ENCODE assay signal across 40 cellular contexts in genomic region chr7:155514296-155514695, GRCh38. TPM values are rescaled to one million over a fixed set of nuclear protein-coding genes. Genes with fewer than 3 reads are reported as not detected.
"Had no signal": no experiment of that assay in that cellular context is flagged by ENCODE, and none has a peak within 500 bp of the region (broad histone marks: within the 10 kb centered on the region; RNA-seq: fewer than 3 reads in every experiment).

No MANE protein-coding gene starts in this region.

- H3K36me3 ChIP-seq: MG63 had no signal

- H3K9me3 ChIP-seq: MG63 had no signal

- DNase-seq: Karpas-422, Kasumi-1, MG63, MM.1S, MV-4-11, NCI-H1048, NCI-H1092, NCI-H1092 treated with DMSO at 0.1 percent for 48 hours, NCI-H1105, NCI-H1105 treated with DMSO at 0.1 percent for 48 hours, NCI-H1417, NCI-H1417 treated with DMSO at 0.1 percent for 48 hours, NCI-H1436, NCI-H1436 treated with DMSO at 0.1 percent for 48 hours, NCI-H146, NCI-H1694, NCI-H1694 treated with DMSO at 0.1 percent for 48 hours, NCI-H187, NCI-H187 treated with DMSO at 0.1 percent for 48 hours, NCI-H1930, NCI-H2029, NCI-H2029 treated with DMSO at 0.1 percent for 48 hours, NCI-H2081, NCI-H2081 treated with DMSO at 0.1 percent for 48 hours, NCI-H2107, NCI-H2171, NCI-H2171 treated with DMSO at 0.1 percent for 48 hours, NCI-H2227 treated with DMSO at 0.1 percent for 48 hours, NCI-H226, NCI-H345, NCI-H446, NCI-H446 treated with DMSO at 0.1 percent for 48 hours, NCI-H510A, NCI-H510A treated with DMSO at 0.1 percent for 48 hours, NCI-H524, NCI-H524 treated with DMSO at 0.1 percent for 48 hours had no signal

- H3K4me3 ChIP-seq: MG63 had no signal

RNA-seq across cellular contexts. Expression of gene CNPY1, which starts 32.1 kb away (rescaled TPM):
- total RNA-seq: LHCN-M2, M059J, MCF 10A, NCI-H460 had no signal

RNA-seq across cellular contexts. Expression of gene EN2, which starts 56.4 kb away (rescaled TPM):
- total RNA-seq: M059J, MCF 10A had no signal
